In the genomic region with DNA sequence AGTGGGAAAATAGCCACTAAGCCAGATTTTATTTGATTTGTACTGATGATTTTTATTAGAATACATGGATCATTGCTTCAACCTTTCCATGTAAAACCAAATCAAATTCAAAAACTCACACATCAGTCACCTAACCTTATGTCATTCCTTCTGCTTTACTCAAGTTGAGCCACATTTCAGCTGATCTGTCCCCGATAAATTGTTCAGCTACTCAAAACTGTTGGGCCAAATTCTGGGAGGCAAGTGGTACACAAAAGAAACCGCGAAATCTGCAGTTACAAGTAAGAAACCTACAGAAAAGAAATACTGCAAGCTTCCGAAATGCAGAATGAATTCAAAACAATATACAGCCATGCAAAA, we compare ENCODE assay signal across 12 cellular contexts.
DNase-seq lines count a peak whose midpoint lies in the region; ATAC-seq and TF ChIP-seq lines count a peak whose summit lies in the region.
"Had no signal": no experiment of that assay in that cellular context is flagged by ENCODE, and none has a peak within 500 bp of the region (broad histone marks: within the 10 kb centered on the region; RNA-seq: fewer than 3 reads in every experiment).

No MANE protein-coding gene starts in this region.

- H3K36me3 ChIP-seq in GM23338 (ENCODE audit: insufficient read depth) (no peaks in the 10 kb centered on the region), spleen (no peaks in the 10 kb centered on the region)
- H3K36me3 ChIP-seq: neutrophil had no signal

- in situ Hi-C loops in GM13977 (cut with MboI; ENCODE audit: low pct_unique_long_range_greater_than_20kb, low sequenced_read_pairs, unreplicated experiment): no loop called here

- no peaks in the 10 kb centered on the region for H3K9me3 Mint-ChIP-seq in GM23338
- H3K9me3 Mint-ChIP-seq in activated B cell treated with CpG ODN at 0.5 μM for 24 hours: no peaks in the 10 kb centered on the region
- H3K9me3 Mint-ChIP-seq in activated CD4-positive, alpha-beta memory T cell treated with anti-CD3 and anti-CD28 coated beads for 36 hours: no peaks in the 10 kb centered on the region
- H3K9me3 Mint-ChIP-seq in endothelial cell (ENCODE audit: unreplicated experiment): no peaks in the 10 kb centered on the region
- H3K9me3 Mint-ChIP-seq: activated T-helper 1 cell treated with anti-CD3 and anti-CD28 coated beads, Interleukin-12 subunit alpha, Interleukin-12 subunit beta, Interleukin-2, Interleukin-4 antibody, amounts not matched to agents 30 ng/mL and 10 ng/mL and 1 ng/mL, durations not matched to agents 14 hours and 24 hours and 36 hours had no signal

- ATAC-seq in GM23338: no peak
- no peak for ATAC-seq in activated B cell treated with CpG ODN at 0.5 μM for 24 hours (ENCODE audit: low read depth)

- TF ChIP-seq CTCF in GM23338 (conservative IDR thresholded peaks at IDR 0.05; ENCODE audit: low read depth in 2 of 2) (no peak), activated B cell treated with CpG ODN at 0.5 μM for 24 hours (IDR thresholded peaks at IDR 0.05) (no peak), spleen (IDR thresholded peaks at IDR 0.05 in 8 of 11, conservative IDR thresholded peaks at IDR 0.05 in 3 of 11) (no peak), GM13977 (IDR thresholded peaks at IDR 0.05; ENCODE audit: extremely low read depth, insufficient read depth, missing control alignments) (no peak), endothelial cell (IDR thresholded peaks at IDR 0.05; ENCODE audit: unreplicated experiment) (no peak)

- H3K4me2 ChIP-seq in GM23338: no peak overlapping the region

- POLR2A ChIA-PET in activated B cell treated with CpG ODN at 0.5 μM for 24 hours (lab: Charles Lee): interaction anchor here (0.8 to 1.3 kb wide), 5 partner anchors 28 to 1209 kb away, joined by 3 to 8 read pairs (median 4); partner anchors contain the start of gene POLI
- POLR2A ChIA-PET in activated CD4-positive, alpha-beta memory T cell treated with anti-CD3 and anti-CD28 coated beads for 36 hours (lab: Charles Lee): no interaction called here

- CTCF ChIA-PET in activated B cell treated with CpG ODN at 0.5 μM for 24 hours (lab: Charles Lee): interaction anchor here (1.0 to 1.1 kb wide), 2 partner anchors 53 to 1098 kb away, joined by 3 read pairs; no protein-coding TSS in a partner anchor
- CTCF ChIA-PET in activated CD4-positive, alpha-beta memory T cell treated with anti-CD3 and anti-CD28 coated beads for 36 hours (lab: Charles Lee): no interaction called here

- H3K27ac ChIP-seq in GM23338 (ENCODE audit: low read depth) (peak overlapping the region; percentile 3; the same call in 1 of the 2 replicates), spleen (peak overlapping the region; percentile 68 to 84 (median 78))
- H3K27ac ChIP-seq: SK-N-MC had no signal

- no peak overlapping the region for H3K27ac Mint-ChIP-seq in GM23338
- peak overlapping the region; percentile 20 for H3K27ac Mint-ChIP-seq in activated B cell treated with CpG ODN at 0.5 μM for 24 hours
- no peak overlapping the region for H3K27ac Mint-ChIP-seq in activated CD4-positive, alpha-beta memory T cell treated with anti-CD3 and anti-CD28 coated beads for 36 hours
- no peak overlapping the region for H3K27ac Mint-ChIP-seq in endothelial cell (ENCODE audit: unreplicated experiment)

- H3K4me1 Mint-ChIP-seq in GM23338: peaks cover 47% of the 10 kb centered on the region
- peaks cover 21% of the 10 kb centered on the region for H3K4me1 Mint-ChIP-seq in activated B cell treated with CpG ODN at 0.5 μM for 24 hours
- H3K4me1 Mint-ChIP-seq in activated CD4-positive, alpha-beta memory T cell treated with anti-CD3 and anti-CD28 coated beads for 36 hours (ENCODE audit: low read depth): peaks cover 12% of the 10 kb centered on the region
- peaks cover 31% of the 10 kb centered on the region for H3K4me1 Mint-ChIP-seq in endothelial cell (ENCODE audit: unreplicated experiment)

- H3K4me3 Mint-ChIP-seq in GM23338: no peak overlapping the region
- peak overlapping the region; percentile 97 for H3K4me3 Mint-ChIP-seq in activated B cell treated with CpG ODN at 0.5 μM for 24 hours
- H3K4me3 Mint-ChIP-seq in activated CD4-positive, alpha-beta memory T cell treated with anti-CD3 and anti-CD28 coated beads for 36 hours: no peak overlapping the region
- no peak overlapping the region for H3K4me3 Mint-ChIP-seq in endothelial cell (ENCODE audit: unreplicated experiment)

- H3K9me2 ChIP-seq in GM23338 (ENCODE audit: insufficient read depth): 0 out of 2 replicates have a peak, but pooled peaks cover 2% of the 10 kb centered on the region

- TF ChIP-seq POLR2A in spleen (IDR thresholded peaks at IDR 0.05): no peak

- peaks cover 11% of the 10 kb centered on the region; the same call in 2 of the 3 replicates for H3K36me3 Mint-ChIP-seq in GM23338 (ENCODE audit: low read depth)
- H3K36me3 Mint-ChIP-seq in activated B cell treated with CpG ODN at 0.5 μM for 24 hours (ENCODE audit: low read depth): peaks cover 2% of the 10 kb centered on the region
- no peaks in the 10 kb centered on the region for H3K36me3 Mint-ChIP-seq in activated CD4-positive, alpha-beta memory T cell treated with anti-CD3 and anti-CD28 coated beads for 36 hours
- H3K36me3 Mint-ChIP-seq in endothelial cell (ENCODE audit: low read depth, unreplicated experiment): peaks cover 8% of the 10 kb centered on the region

- H3F3A ChIP-seq in GM23338 (replicated peaks; ENCODE audit: low read depth): no peaks in the 10 kb centered on the region

- DNase-seq in GM23338 (ENCODE audit: low spot score) (no peak), activated B cell treated with CpG ODN at 0.5 μM for 24 hours (no peak), hepatic stellate cell (ENCODE audit: low spot score) (peak; percentile 4), spleen (no peak), GM13977 (ENCODE audit: low spot score) (no peak), endothelial cell (ENCODE audit: low spot score) (no peak)
- no peak for DNase-seq in stimulated activated naive CD4-positive, alpha-beta T cell (lab: John Stamatoyannopoulos, UW)
- DNase-seq in activated CD4-positive, alpha-beta memory T cell treated with anti-CD3 and anti-CD28 coated beads for 36 hours: no peak
- DNase-seq: NCI-H1092 treated with DMSO at 0.1 percent for 48 hours had no signal

- H3K4me3 ChIP-seq in GM23338 (no peak overlapping the region), spleen (peak overlapping the region in 4 of 8 donors; percentile 35 to 65 (median 42))
- H3K4me3 ChIP-seq: SK-N-MC had no signal

- no peaks in the 10 kb centered on the region for H4K20me1 ChIP-seq in GM23338 (replicated peaks; ENCODE audit: insufficient read depth)

- peaks cover 67% of the 10 kb centered on the region for H3K79me2 ChIP-seq in GM23338 (replicated peaks; ENCODE audit: insufficient read depth)

- intact Hi-C loops in activated B cell treated with CpG ODN at 0.5 μM for 24 hours (cut with micrococcal nuclease) (loop anchor here (5.0 kb wide), 4 partner anchors 34 to 304 kb away; partner anchors contain the start of gene TCF4), spleen (cut with DNase I; ENCODE audit: low total_unique reads) (loop anchor here (10.0 kb wide), 1 partner anchor 63 kb away; no protein-coding TSS in a partner anchor)
- intact Hi-C loops in activated CD4-positive, alpha-beta memory T cell treated with anti-CD3 and anti-CD28 coated beads for 36 hours (cut with micrococcal nuclease): no loop called here

- H3K27me3 ChIP-seq in GM23338 (ENCODE audit: insufficient read depth): no peaks in the 10 kb centered on the region
- no peaks in the 10 kb centered on the region for H3K27me3 ChIP-seq in spleen (replicated peaks in 1 of 7)
- H3K27me3 ChIP-seq: neutrophil had no signal

- no peaks in the 10 kb centered on the region for H3K9me3 ChIP-seq in spleen
- H3K9me3 ChIP-seq: neutrophil had no signal

- H3K4me1 ChIP-seq in GM23338 (ENCODE audit: insufficient read depth): peaks cover 14% of the 10 kb centered on the region
- H3K4me1 ChIP-seq in spleen: peaks cover 5 to 27% (median 14%) of the 10 kb centered on the region in 6 donors

- 81 to 92% (median 87%) methylated on average over 4 of the region's 4 CpGs for WGBS in spleen, 5 donors

- no peaks in the 10 kb centered on the region for H3K27me3 Mint-ChIP-seq in GM23338 (ENCODE audit: insufficient read depth, low read depth, poor library complexity)
- no peaks in the 10 kb centered on the region for H3K27me3 Mint-ChIP-seq in activated B cell treated with CpG ODN at 0.5 μM for 24 hours
- H3K27me3 Mint-ChIP-seq in activated CD4-positive, alpha-beta memory T cell treated with anti-CD3 and anti-CD28 coated beads for 36 hours: no peaks in the 10 kb centered on the region
- no peaks in the 10 kb centered on the region for H3K27me3 Mint-ChIP-seq in endothelial cell (ENCODE audit: unreplicated experiment)

- H2AFZ ChIP-seq in GM23338: no peak overlapping the region

TF ChIP-seq in GM23338, 12 proteins besides CTCF, POLR2A, EP300 and RAD21:
- no peak for TF ChIP-seq STAT1 (IDR thresholded peaks at IDR 0.05; ENCODE audit: unreplicated experiment)
- TF ChIP-seq REST (IDR thresholded peaks at IDR 0.05; ENCODE audit: unreplicated experiment): no peak
